Comparison of ENCODE assay signal across 8 cellular contexts in the genomic region with DNA sequence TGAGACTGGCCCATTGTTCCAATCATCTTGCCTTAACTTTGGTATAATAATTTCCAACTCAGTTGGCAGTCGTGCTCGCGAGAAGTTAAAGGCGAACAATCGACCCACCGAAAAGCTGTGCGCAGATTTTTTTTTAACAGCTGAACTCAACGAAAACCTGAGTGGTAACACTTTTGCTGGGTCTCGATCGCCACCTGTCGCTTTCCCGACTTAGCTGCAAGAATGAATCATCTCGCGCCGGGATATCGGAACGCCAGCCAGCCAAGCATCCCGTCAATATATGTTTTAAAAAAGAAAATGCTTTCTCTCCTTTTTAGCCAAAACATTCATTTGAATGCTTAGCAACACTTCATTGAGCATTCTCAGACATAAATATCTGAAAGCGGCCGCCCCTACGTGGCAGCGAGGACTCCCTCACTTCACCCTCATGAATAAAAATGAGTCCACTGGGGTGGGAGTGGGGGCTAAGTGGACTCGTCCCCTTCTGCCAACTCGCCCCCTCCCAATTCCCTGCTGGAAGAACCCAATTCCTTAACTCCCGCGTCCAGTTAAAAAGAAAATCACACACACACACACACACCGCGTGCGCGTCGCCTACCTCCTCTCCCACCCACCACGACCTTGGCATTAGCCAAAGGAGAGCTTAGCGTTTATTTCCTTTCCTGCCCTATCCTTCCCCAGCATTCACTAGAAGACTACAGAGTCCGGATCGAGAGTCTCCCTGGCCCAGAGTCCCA. TPM values are rescaled to one million over a fixed set of nuclear protein-coding genes. Genes with fewer than 3 reads are reported as not detected.
DNase-seq lines count a peak whose midpoint lies in the region; ATAC-seq and TF ChIP-seq lines count a peak whose summit lies in the region.

No MANE protein-coding gene starts in this region.

- H3K4me1 ChIP-seq in muscle layer of duodenum (ENCODE audit: control insufficient read depth in 1 of 2, insufficient read depth in 2 of 2, low read length in 2 of 2) (peaks cover 3 to 31% of the 10 kb centered on the region in 2 donors), upper lobe of left lung (peaks cover 32 to 61% (median 41%) of the 10 kb centered on the region in 4 donors)

- TF ChIP-seq CTCF in GM13976 (IDR thresholded peaks at IDR 0.05; ENCODE audit: borderline replicate concordance, control extremely low read depth, extremely low read depth, insufficient read depth, missing control alignments) (peak; percentile 42), fibroblast of the aortic adventitia (IDR thresholded peaks at IDR 0.05; ENCODE audit: insufficient read depth, low read length) (peak; percentile 83), upper lobe of left lung (IDR thresholded peaks at IDR 0.05) (peak in 5 of 6 experiments; percentile 36 to 71 (median 52))

- H3K4me3 ChIP-seq in fibroblast of the aortic adventitia (ENCODE audit: low read depth, low read length) (peak overlapping the region; percentile 87), muscle layer of duodenum (ENCODE audit: low read depth in 1 of 2, low read length in 2 of 2) (peak overlapping the region; percentile 76 to 89), upper lobe of left lung (peak overlapping the region in 3 of 4 donors; percentile 43 to 56 (median 55))

- no peaks in the 10 kb centered on the region for H3K36me3 Mint-ChIP-seq in activated T-cell treated with anti-CD3 and anti-CD28 coated beads, Interleukin-2, amount 50 U/mL, for 24 hours (ENCODE audit: low read depth)

- ATAC-seq in upper lobe of left lung (ENCODE audit: low FRiP score in 2 of 2) (peak in 1 of 2 donors; percentile 46), HG03159 (IDR thresholded peaks at IDR 0.05; ENCODE audit: unreplicated experiment) (no peak)

- in situ Hi-C loops in GM13976 (cut with MboI; ENCODE audit: low sequenced_read_pairs, unreplicated experiment) = loop anchor here (25.0 kb wide), 4 partner anchors 617 to 1342 kb away; no protein-coding TSS in a partner anchor

- peaks cover 90% of the 10 kb centered on the region for H3K27me3 Mint-ChIP-seq in activated T-cell treated with anti-CD3 and anti-CD28 coated beads, Interleukin-2, amount 50 U/mL, for 24 hours

- no peak overlapping the region for H3K27ac Mint-ChIP-seq in activated T-cell treated with anti-CD3 and anti-CD28 coated beads, Interleukin-2, amount 50 U/mL, for 24 hours

- DNase-seq in AG08395 (ENCODE audit: low spot score) = peak; percentile 68
- DNase-seq in GM13976 (ENCODE audit: low spot score) = peak; percentile 66
- DNase-seq in NCI-H2227 (lab: John Stamatoyannopoulos, UW; ENCODE audit: unreplicated experiment) = peak; percentile 46
- peak; percentile 58 for DNase-seq in activated T-cell treated with anti-CD3 and anti-CD28 coated beads, Interleukin-2, amount 50 U/mL, for 24 hours
- DNase-seq in fibroblast of the aortic adventitia (ENCODE audit: low read depth) = peak; percentile 97
- peak in 1 of 2 donors; percentile 59 for DNase-seq in upper lobe of left lung

- H3K4me1 Mint-ChIP-seq in activated T-cell treated with anti-CD3 and anti-CD28 coated beads, Interleukin-2, amount 50 U/mL, for 24 hours (ENCODE audit: low read depth) = peaks cover 59% of the 10 kb centered on the region

- peak overlapping the region; percentile 66 for H3K4me3 Mint-ChIP-seq in activated T-cell treated with anti-CD3 and anti-CD28 coated beads, Interleukin-2, amount 50 U/mL, for 24 hours

- H3K27me3 ChIP-seq in muscle layer of duodenum (ENCODE audit: low read depth, low read length) (peaks cover 36% of the 10 kb centered on the region), upper lobe of left lung (peaks cover 0 to 43% (median 11%) of the 10 kb centered on the region in 4 donors)

- no peak for TF ChIP-seq EP300 in upper lobe of left lung (IDR thresholded peaks at IDR 0.05)

- H3K27ac ChIP-seq in muscle layer of duodenum (ENCODE audit: low read length) (peak overlapping the region; percentile 94), upper lobe of left lung (peak overlapping the region; percentile 62 to 73 (median 66))

- 3% methylated on average over 35 of the region's 35 CpGs for WGBS in upper lobe of left lung, 2 donors

- H3K9me3 ChIP-seq in muscle layer of duodenum (ENCODE audit: control insufficient read depth in 1 of 2, low read length in 2 of 2) = no peaks in the 10 kb centered on the region
- H3K9me3 ChIP-seq in upper lobe of left lung = no peaks in the 10 kb centered on the region

- no peak for TF ChIP-seq POLR2A in upper lobe of left lung (IDR thresholded peaks at IDR 0.05)

- no peaks in the 10 kb centered on the region for H3K36me3 ChIP-seq in muscle layer of duodenum (ENCODE audit: control insufficient read depth in 1 of 2, insufficient read depth in 2 of 2, low read length in 2 of 2)
- no peaks in the 10 kb centered on the region for H3K36me3 ChIP-seq in upper lobe of left lung

- no peaks in the 10 kb centered on the region for H3K9me3 Mint-ChIP-seq in activated T-cell treated with anti-CD3 and anti-CD28 coated beads, Interleukin-2, amount 50 U/mL, for 24 hours

RNA-seq across cellular contexts. Expression of a gene that starts 1.5 kb away (rescaled TPM):
- total RNA-seq in fibroblast of the aortic adventitia (ENCODE audit: low replicate concordance) (139 and 342 TPM in 2 replicates), upper lobe of left lung (100 to 1,000 TPM in 2 of 6 donors, 10 to 100 TPM in 4; 33.3 to 176 (median 76.9) TPM)

RNA-seq across cellular contexts. Expression of a gene that starts 39.2 kb away (rescaled TPM):
- total RNA-seq in fibroblast of the aortic adventitia (ENCODE audit: low replicate concordance) (34.1 and 197 TPM in 2 replicates), upper lobe of left lung (100 to 1,000 TPM in 3 of 6 donors, 10 to 100 TPM in 3; 38.8 to 309 (median 181) TPM)
